9 cellular contexts compared by ENCODE assay signal in the genomic region with DNA sequence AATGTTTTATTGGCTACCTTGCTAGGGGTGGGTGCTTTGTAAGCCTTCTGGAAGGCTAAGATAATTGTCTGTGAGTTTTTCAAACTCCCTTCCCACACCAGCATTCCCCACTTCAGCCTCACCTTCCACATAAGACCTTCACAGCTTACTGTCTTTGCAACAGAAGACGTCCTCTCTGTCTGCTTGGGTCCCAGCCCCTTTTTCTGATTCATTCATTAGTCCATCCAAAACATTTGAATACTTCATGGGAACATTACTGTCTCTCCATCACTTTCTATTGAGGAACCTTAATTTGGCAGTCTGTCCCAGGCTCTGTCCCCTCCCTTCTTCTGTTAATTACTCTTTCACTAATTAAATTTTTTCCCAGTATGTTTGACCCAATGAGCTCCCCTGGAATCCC. TPM values are rescaled to one million over a fixed set of nuclear protein-coding genes. Genes with fewer than 3 reads are reported as not detected.
DNase-seq lines count a peak whose midpoint lies in the region; ATAC-seq and TF ChIP-seq lines count a peak whose summit lies in the region.
"Had no signal": no experiment of that assay in that cellular context is flagged by ENCODE, and none has a peak within 500 bp of the region (broad histone marks: within the 10 kb centered on the region; RNA-seq: fewer than 3 reads in every experiment).

No MANE protein-coding gene starts in this region.

- in situ Hi-C loops in ACHN (cut with HindIII; ENCODE audit: low pct_ligation_motif_present, low pct_unique_long_range_greater_than_20kb, low sequenced_read_pairs), result no loop called here

- H3K36me3 Mint-ChIP-seq in MCF 10A (ENCODE audit: insufficient read depth, unreplicated experiment), result peaks cover 40% of the 10 kb centered on the region
- peaks cover 47% of the 10 kb centered on the region for H3K36me3 Mint-ChIP-seq in activated B cell treated with CpG ODN at 0.5 μM for 24 hours (ENCODE audit: low read depth)
- H3K36me3 Mint-ChIP-seq in type B pancreatic cell, result peaks cover 22% of the 10 kb centered on the region

- H3K36me3 ChIP-seq in breast epithelium, result no peaks in the 10 kb centered on the region
- peaks cover 20% of the 10 kb centered on the region for H3K36me3 ChIP-seq in iPS-20b (ENCODE audit: insufficient read depth, low read depth, low read length)

- H3K9me3 ChIP-seq in breast epithelium (no peaks in the 10 kb centered on the region), iPS-20b (ENCODE audit: insufficient read depth, low read depth, low read length) (no peaks in the 10 kb centered on the region)

- peaks cover 40% of the 10 kb centered on the region for H3K4me1 Mint-ChIP-seq in MCF 10A (ENCODE audit: insufficient read depth, unreplicated experiment)
- H3K4me1 Mint-ChIP-seq in activated B cell treated with CpG ODN at 0.5 μM for 24 hours, result peaks cover 61% of the 10 kb centered on the region
- peaks cover 48% of the 10 kb centered on the region for H3K4me1 Mint-ChIP-seq in type B pancreatic cell (ENCODE audit: unreplicated experiment)

- intact Hi-C loops in MCF 10A (cut with micrococcal nuclease) (no loop called here), breast epithelium (cut with DNase I; ENCODE audit: low total_unique reads) (no loop called here), activated B cell treated with CpG ODN at 0.5 μM for 24 hours (cut with micrococcal nuclease) (loop anchor here (2.0 to 5.0 kb wide), 4 partner anchors 91 to 1067 kb away; a partner anchor contains a TSS)

- TF ChIP-seq CTCF in MCF 10A (IDR thresholded peaks at IDR 0.05; ENCODE audit: unreplicated experiment), result no peak
- TF ChIP-seq CTCF in breast epithelium (IDR thresholded peaks at IDR 0.05), result no peak
- no peak for TF ChIP-seq CTCF in activated B cell treated with CpG ODN at 0.5 μM for 24 hours (IDR thresholded peaks at IDR 0.05)
- TF ChIP-seq CTCF in type B pancreatic cell (conservative IDR thresholded peaks at IDR 0.05), result no peak

- peak overlapping the region in 1 of 2 donors; percentile 87 for H3K27ac ChIP-seq in breast epithelium
- no peak overlapping the region for H3K27ac ChIP-seq in iPS-20b (ENCODE audit: low read length)
- H3K27ac ChIP-seq: GM23248 had no signal

- H3K9me3 Mint-ChIP-seq in MCF 10A (ENCODE audit: unreplicated experiment) (no peaks in the 10 kb centered on the region), activated B cell treated with CpG ODN at 0.5 μM for 24 hours (no peaks in the 10 kb centered on the region), type B pancreatic cell (no peaks in the 10 kb centered on the region)

- H3K27ac Mint-ChIP-seq in MCF 10A (ENCODE audit: low read depth, unreplicated experiment) (no peak overlapping the region), activated B cell treated with CpG ODN at 0.5 μM for 24 hours (peak overlapping the region; percentile 87), type B pancreatic cell (peak overlapping the region; percentile 95)

- peak overlapping the region; percentile 73 for H3K4me3 Mint-ChIP-seq in MCF 10A (ENCODE audit: unreplicated experiment)
- H3K4me3 Mint-ChIP-seq in activated B cell treated with CpG ODN at 0.5 μM for 24 hours, result peak overlapping the region; percentile 88
- H3K4me3 Mint-ChIP-seq in type B pancreatic cell, result peak overlapping the region; percentile 98

- DNase-seq in MCF 10A (ENCODE audit: unreplicated experiment), result no peak
- no peak for DNase-seq in breast epithelium (ENCODE audit: low spot score in 2 of 2)
- no peak for DNase-seq in activated B cell treated with CpG ODN at 0.5 μM for 24 hours
- no peak for DNase-seq in type B pancreatic cell (ENCODE audit: extremely low spot score, unreplicated experiment)
- no peak for DNase-seq in ACHN
- DNase-seq in DMS79 treated with DMSO at 0.1 percent for 48 hours (lab: John Stamatoyannopoulos, UW), result no peak
- DNase-seq: GM23248 had no signal

- no peak for TF ChIP-seq POLR2A in breast epithelium (IDR thresholded peaks at IDR 0.05)

- CTCF ChIA-PET in MCF 10A (lab: Yijun Ruan, JAX) (interaction anchor here (1.2 kb wide), 1 partner anchor 11 kb away, joined by 5 read pairs; no protein-coding TSS in a partner anchor), activated B cell treated with CpG ODN at 0.5 μM for 24 hours (lab: Charles Lee) (no interaction called here)

- H3K27me3 Mint-ChIP-seq in MCF 10A (ENCODE audit: insufficient read depth, unreplicated experiment), result no peaks in the 10 kb centered on the region
- H3K27me3 Mint-ChIP-seq in activated B cell treated with CpG ODN at 0.5 μM for 24 hours, result no peaks in the 10 kb centered on the region
- peaks cover 41% of the 10 kb centered on the region for H3K27me3 Mint-ChIP-seq in type B pancreatic cell

- ATAC-seq in activated B cell treated with CpG ODN at 0.5 μM for 24 hours (ENCODE audit: low read depth) (no peak), HG03280 (IDR thresholded peaks at IDR 0.05; ENCODE audit: unreplicated experiment) (no peak)

- POLR2A ChIA-PET in MCF 10A (lab: Yijun Ruan, JAX) (interaction anchor here (0.9 to 4.1 kb wide), 4 partner anchors 9 to 20 kb away, joined by 3 to 26 read pairs (median 12); a partner anchor contains a TSS), activated B cell treated with CpG ODN at 0.5 μM for 24 hours (lab: Charles Lee) (interaction anchor here (0.8 to 1.0 kb wide), 3 partner anchors 9 to 18 kb away, joined by 3 to 4 read pairs (median 4); a partner anchor contains a TSS)

- no peak overlapping the region; the same call in 1 of the 2 replicates for H3K9ac ChIP-seq in iPS-20b (ENCODE audit: low read depth, low read length)
- H3K9ac ChIP-seq: GM23248 had no signal

- peaks cover 0 to 18% of the 10 kb centered on the region in 2 donors for H3K4me1 ChIP-seq in breast epithelium
- H3K4me1 ChIP-seq in iPS-20b (ENCODE audit: insufficient read depth, low read length), result peaks cover 24% of the 10 kb centered on the region

- H3K4me3 ChIP-seq in breast epithelium (no peak overlapping the region), iPS-20b (ENCODE audit: low read length) (peak overlapping the region; percentile 81)

- H3K27me3 ChIP-seq in breast epithelium (no peaks in the 10 kb centered on the region), iPS-20b (ENCODE audit: insufficient read depth, low read length) (peaks cover 50% of the 10 kb centered on the region)

- no TSS peak for BruUV-seq in MCF 10A (replicated peaks; lab: Mats Ljungman, UMichigan)

RNA-seq across cellular contexts. Expression of a gene that starts 1.0 kb away (rescaled TPM):
- total RNA-seq in MCF 10A (2022) (8.7 and 12.5 TPM in 2 replicates), breast epithelium (1 to 10 TPM; 6.9 to 9.8 (median 7.5) TPM), activated B cell treated with CpG ODN at 0.5 μM for 24 hours (54.1 and 58.2 TPM in 2 replicates), type B pancreatic cell (ENCODE audit: low replicate concordance) (15.0 and 20.1 TPM in 2 replicates)

RNA-seq across cellular contexts. Expression of a gene that starts 1.8 kb away (rescaled TPM):
- 117 and 123 TPM in 2 replicates for total RNA-seq in MCF 10A (2022)
- total RNA-seq in breast epithelium, result 100 to 1,000 TPM; 105 to 136 (median 109) TPM
- 95.7 and 95.9 TPM in 2 replicates for total RNA-seq in activated B cell treated with CpG ODN at 0.5 μM for 24 hours
- total RNA-seq in type B pancreatic cell (ENCODE audit: low replicate concordance), result 124 and 193 TPM in 2 replicates

RNA-seq across cellular contexts. Expression of a gene that starts 9.1 kb away (rescaled TPM):
- total RNA-seq in MCF 10A (2022), result 24.8 and 30.9 TPM in 2 replicates
- 100 to 1,000 TPM in 1 of 3 donors, 10 to 100 TPM in 2; 55.5 to 107 (median 73.1) TPM for total RNA-seq in breast epithelium
- 35.8 and 37.6 TPM in 2 replicates for total RNA-seq in activated B cell treated with CpG ODN at 0.5 μM for 24 hours
- total RNA-seq in type B pancreatic cell (ENCODE audit: low replicate concordance), result 34.8 and 40.8 TPM in 2 replicates

RNA-seq across cellular contexts. Expression of a gene that starts 12.9 kb away (rescaled TPM):
- 12.6 and 27.5 TPM in 2 replicates for total RNA-seq in MCF 10A (2022)
- 1 to 10 TPM in 1 of 3 donors, under 1 TPM in 2; 0.33 to 2.2 (median 0.48) TPM for total RNA-seq in breast epithelium
- 2.4 and 2.5 TPM in 2 replicates for total RNA-seq in activated B cell treated with CpG ODN at 0.5 μM for 24 hours
- 1.4 and 2.2 TPM in 2 replicates for total RNA-seq in type B pancreatic cell (ENCODE audit: low replicate concordance)

RNA-seq across cellular contexts. Expression of a gene that starts 15.4 kb away (rescaled TPM):
- total RNA-seq in MCF 10A (2022) (0.19 TPM in 1 of 2 replicates, not detected in the other), breast epithelium (1 to 10 TPM; 1.2 to 1.8 (median 1.6) TPM), activated B cell treated with CpG ODN at 0.5 μM for 24 hours (17.5 and 18.5 TPM in 2 replicates), type B pancreatic cell (ENCODE audit: low replicate concordance) (0.33 and 4.1 TPM in 2 replicates)
- total RNA-seq: GM23248 had no signal
